Comparison of ENCODE assay signal across 19 cellular contexts in the genomic region with DNA sequence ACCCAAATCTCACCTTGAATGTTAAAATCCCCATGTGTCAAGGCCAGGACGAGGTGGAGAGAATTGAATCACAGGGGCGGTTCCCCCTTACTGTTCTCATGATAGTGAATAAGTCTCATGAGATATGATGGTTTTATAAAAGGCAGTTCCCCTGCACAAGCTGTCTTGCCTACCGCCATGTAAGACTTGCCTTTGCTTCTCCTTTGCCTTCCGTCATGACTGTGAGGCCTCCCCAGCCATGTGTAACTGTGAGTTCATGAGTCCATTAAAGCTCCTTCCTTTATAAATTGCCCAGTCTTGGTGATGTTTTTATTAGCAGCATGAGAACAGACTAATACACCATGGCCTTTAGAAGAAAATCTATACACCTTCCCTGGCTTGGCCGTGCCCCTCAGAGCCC. TPM values are rescaled to one million over a fixed set of nuclear protein-coding genes. Genes with fewer than 3 reads are reported as not detected.
DNase-seq lines count a peak whose midpoint lies in the region; ATAC-seq and TF ChIP-seq lines count a peak whose summit lies in the region.
"Had no signal": no experiment of that assay in that cellular context is flagged by ENCODE, and none has a peak within 500 bp of the region (broad histone marks: within the 10 kb centered on the region; RNA-seq: fewer than 3 reads in every experiment).

No MANE protein-coding gene starts in this region.

- peaks cover 20% of the 10 kb centered on the region for H3K9me3 Mint-ChIP-seq in activated naive CD8-positive, alpha-beta T cell treated with anti-CD3 and anti-CD28 coated beads, Interleukin-2, amount 10 ng/mL, durations not matched to agents 7 days and 5 days
- H3K9me3 Mint-ChIP-seq in activated naive CD8-positive, alpha-beta T cell treated with anti-CD3 and anti-CD28 coated beads, Interleukin-2, amount 50 U/mL, for 24 hours: peaks cover 21% of the 10 kb centered on the region
- H3K9me3 Mint-ChIP-seq in activated naive CD4-positive, alpha-beta T cell treated with anti-CD3 and anti-CD28 coated beads, Interleukin-2, amount 50 U/mL, for 72 hours: peaks cover 13 to 24% of the 10 kb centered on the region in 2 donors

- no peak overlapping the region for H3K27ac ChIP-seq in brain microvascular endothelial cell
- H3K27ac ChIP-seq: heart right ventricle had no signal

- peak overlapping the region; percentile 26 for H3K27ac Mint-ChIP-seq in activated naive CD8-positive, alpha-beta T cell treated with anti-CD3 and anti-CD28 coated beads, Interleukin-2, amount 10 ng/mL, durations not matched to agents 7 days and 5 days
- no peak overlapping the region for H3K27ac Mint-ChIP-seq in activated naive CD8-positive, alpha-beta T cell treated with anti-CD3 and anti-CD28 coated beads, Interleukin-2, amount 50 U/mL, for 24 hours
- H3K27ac Mint-ChIP-seq in activated naive CD4-positive, alpha-beta T cell treated with anti-CD3 and anti-CD28 coated beads, Interleukin-2, amount 50 U/mL, for 72 hours: peak overlapping the region; percentile 23 to 79

- peaks cover 17% of the 10 kb centered on the region for H3K4me1 Mint-ChIP-seq in activated naive CD8-positive, alpha-beta T cell treated with anti-CD3 and anti-CD28 coated beads, Interleukin-2, amount 10 ng/mL, durations not matched to agents 7 days and 5 days
- peaks cover 33% of the 10 kb centered on the region for H3K4me1 Mint-ChIP-seq in activated naive CD8-positive, alpha-beta T cell treated with anti-CD3 and anti-CD28 coated beads, Interleukin-2, amount 50 U/mL, for 24 hours

- H3K4me3 Mint-ChIP-seq in activated naive CD8-positive, alpha-beta T cell treated with anti-CD3 and anti-CD28 coated beads, Interleukin-2, amount 10 ng/mL, durations not matched to agents 7 days and 5 days: no peak overlapping the region
- no peak overlapping the region for H3K4me3 Mint-ChIP-seq in activated naive CD8-positive, alpha-beta T cell treated with anti-CD3 and anti-CD28 coated beads, Interleukin-2, amount 50 U/mL, for 24 hours

- no peak for ATAC-seq in activated naive CD8-positive, alpha-beta T cell treated with anti-CD3 and anti-CD28 coated beads, Interleukin-2, amount 10 ng/mL, durations not matched to agents 7 days and 5 days (ENCODE audit: low read depth)
- no peak for ATAC-seq in activated naive CD8-positive, alpha-beta T cell treated with anti-CD3 and anti-CD28 coated beads, Interleukin-2, amount 50 U/mL, for 24 hours
- ATAC-seq in HG02678 (IDR thresholded peaks at IDR 0.05; ENCODE audit: unreplicated experiment) (peak; percentile 13), GM21390 (IDR thresholded peaks at IDR 0.05; ENCODE audit: unreplicated experiment) (no peak)
- no peak for ATAC-seq in activated naive CD4-positive, alpha-beta T cell treated with anti-CD3 and anti-CD28 coated beads, Interleukin-2, amount 50 U/mL, for 72 hours
- ATAC-seq: SK-N-SH treated with all-trans-retinoic acid at 6 μM for 48 hours had no signal

- in situ Hi-C loops in brain microvascular endothelial cell (cut with HindIII; ENCODE audit: low pct_ligation_motif_present, low sequenced_read_pairs): no loop called here

- no peaks in the 10 kb centered on the region for H3K36me3 ChIP-seq in brain microvascular endothelial cell (replicated peaks)
- H3K36me3 ChIP-seq: heart right ventricle had no signal

- H3K36me3 Mint-ChIP-seq in activated naive CD8-positive, alpha-beta T cell treated with anti-CD3 and anti-CD28 coated beads, Interleukin-2, amount 10 ng/mL, durations not matched to agents 7 days and 5 days: peaks cover 12% of the 10 kb centered on the region
- peaks cover 17% of the 10 kb centered on the region for H3K36me3 Mint-ChIP-seq in activated naive CD8-positive, alpha-beta T cell treated with anti-CD3 and anti-CD28 coated beads, Interleukin-2, amount 50 U/mL, for 24 hours (ENCODE audit: low read depth)
- peaks cover 27 to 36% of the 10 kb centered on the region in 2 donors for H3K36me3 Mint-ChIP-seq in activated naive CD4-positive, alpha-beta T cell treated with anti-CD3 and anti-CD28 coated beads, Interleukin-2, amount 50 U/mL, for 72 hours
- H3K36me3 Mint-ChIP-seq: IgD-negative memory B cell had no signal

- H3K4me3 ChIP-seq in brain microvascular endothelial cell (ENCODE audit: low read depth, low read length): no peak overlapping the region
- H3K4me3 ChIP-seq: heart right ventricle had no signal

- H3K27me3 Mint-ChIP-seq in activated naive CD8-positive, alpha-beta T cell treated with anti-CD3 and anti-CD28 coated beads, Interleukin-2, amount 10 ng/mL, durations not matched to agents 7 days and 5 days: no peaks in the 10 kb centered on the region
- no peaks in the 10 kb centered on the region for H3K27me3 Mint-ChIP-seq in activated naive CD8-positive, alpha-beta T cell treated with anti-CD3 and anti-CD28 coated beads, Interleukin-2, amount 50 U/mL, for 24 hours
- H3K27me3 Mint-ChIP-seq: IgD-negative memory B cell had no signal

- DNase-seq in activated naive CD8-positive, alpha-beta T cell treated with anti-CD3 and anti-CD28 coated beads, Interleukin-2, amount 10 ng/mL, durations not matched to agents 7 days and 5 days: no peak
- DNase-seq in activated naive CD8-positive, alpha-beta T cell treated with anti-CD3 and anti-CD28 coated beads, Interleukin-2, amount 50 U/mL, for 24 hours: no peak
- no peak for DNase-seq in activated naive CD4-positive, alpha-beta T cell treated with anti-CD3 and anti-CD28 coated beads, Interleukin-2, amount 50 U/mL, for 72 hours (ENCODE audit: low spot score in 2 of 2)
- DNase-seq in brain microvascular endothelial cell (no peak), NCI-H446 treated with DMSO at 0.1 percent for 48 hours (lab: John Stamatoyannopoulos, UW) (no peak)
- DNase-seq: effector CD8-positive, alpha-beta T cell; foreskin fibroblast; mesendoderm; NCI-H1092 treated with DMSO at 0.1 percent for 48 hours; NCI-H2029 treated with DMSO at 0.1 percent for 48 hours; NCI-H2227 treated with DMSO at 0.1 percent for 48 hours; NCI-H748 treated with DMSO at 0.1 percent for 48 hours; occipital lobe; RPMI8226 had no signal

- TF ChIP-seq CTCF in brain microvascular endothelial cell (IDR thresholded peaks at IDR 0.05; ENCODE audit: low read depth, low read length, missing control alignments): no peak

- POLR2A ChIA-PET in activated naive CD8-positive, alpha-beta T cell treated with anti-CD3 and anti-CD28 coated beads, Interleukin-2, amount 10 ng/mL, durations not matched to agents 7 days and 5 days (lab: Charles Lee): interaction anchor here (2.4 kb wide), 1 partner anchor 8 kb away, joined by 17 read pairs; a partner anchor contains a TSS

- H3K27me3 ChIP-seq in brain microvascular endothelial cell (replicated peaks): no peaks in the 10 kb centered on the region

RNA-seq across cellular contexts. Expression of a gene that starts 7.4 kb away (rescaled TPM):
- total RNA-seq in activated naive CD8-positive, alpha-beta T cell treated with anti-CD3 and anti-CD28 coated beads, Interleukin-2, amount 10 ng/mL, durations not matched to agents 7 days and 5 days: 100 to 1,000 TPM; 138 to 148 TPM
- total RNA-seq in activated naive CD4-positive, alpha-beta T cell treated with anti-CD3 and anti-CD28 coated beads, Interleukin-2, amount 50 U/mL, for 72 hours: 10 to 100 TPM; 52.2 to 60.0 TPM
